In the genomic region with DNA sequence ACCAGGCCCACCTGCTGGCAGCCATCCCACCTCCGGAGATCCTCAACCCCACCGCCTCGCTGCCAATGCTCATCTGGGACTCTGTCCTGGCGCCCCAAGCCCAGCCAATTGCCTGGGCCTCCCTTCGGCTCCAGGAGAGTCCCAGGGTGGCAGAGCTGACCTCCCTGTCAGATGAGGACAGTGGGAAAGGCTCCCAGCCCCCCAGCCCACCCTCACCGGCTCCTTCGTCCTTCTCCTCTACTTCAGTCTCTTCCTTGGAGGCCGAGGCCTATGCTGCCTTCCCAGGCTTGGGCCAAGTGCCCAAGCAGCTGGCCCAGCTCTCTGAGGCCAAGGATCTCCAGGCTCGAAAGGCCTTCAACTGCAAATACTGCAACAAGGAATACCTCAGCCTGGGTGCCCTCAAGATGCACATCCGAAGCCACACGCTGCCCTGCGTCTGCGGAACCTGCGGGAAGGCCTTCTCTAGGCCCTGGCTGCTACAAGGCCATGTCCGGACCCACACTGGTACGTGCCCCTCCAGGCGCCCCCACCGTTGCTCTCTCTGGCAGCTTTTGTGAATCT, we compare ENCODE assay signal across 8 cellular contexts. TPM values are rescaled to one million over a fixed set of nuclear protein-coding genes. Genes with fewer than 3 reads are reported as not detected.
DNase-seq lines count a peak whose midpoint lies in the region; ATAC-seq and TF ChIP-seq lines count a peak whose summit lies in the region.

No MANE protein-coding gene starts in this region.

- peaks cover 65% of the 10 kb centered on the region for H3K4me1 Mint-ChIP-seq in neural crest cell

- H3K27ac Mint-ChIP-seq in neural crest cell (ENCODE audit: unreplicated experiment): no peak overlapping the region

- peaks cover 20% of the 10 kb centered on the region; the same call in 1 of the 2 replicates for H3F3A ChIP-seq in PC-9 (ENCODE audit: insufficient read depth, low read depth)

- DNase-seq in BE2C: no peak
- peak in 1 of 2 experiments; percentile 33 for DNase-seq in PC-9
- peak; percentile 42 to 63 for DNase-seq in fibroblast of lung (ENCODE audit: low read depth in 2 of 2)
- no peak for DNase-seq in neural crest cell (ENCODE audit: low read depth, low spot score)
- no peak for DNase-seq in GOT3 (lab: John Stamatoyannopoulos, UW)
- DNase-seq in NCI-H1105 treated with DMSO at 0.1 percent for 48 hours (lab: John Stamatoyannopoulos, UW): no peak
- no peak for DNase-seq in GM19240 (ENCODE audit: insufficient read length, low spot score)

- no peaks in the 10 kb centered on the region for H3K79me2 ChIP-seq in PC-9 (ENCODE audit: low read depth)
- peaks cover 35% of the 10 kb centered on the region for H3K79me2 ChIP-seq in fibroblast of lung (ENCODE audit: control insufficient read depth, insufficient read depth, low read length)

- no peak overlapping the region for H3K27ac ChIP-seq in PC-9
- H3K27ac ChIP-seq in fibroblast of lung (ENCODE audit: insufficient read depth, low read length): peak overlapping the region; percentile 54

- H2AFZ ChIP-seq in PC-9: no peak overlapping the region
- H2AFZ ChIP-seq in fibroblast of lung (ENCODE audit: low read length): no peak overlapping the region

- POLR2A ChIA-PET in PC-9 (lab: Charles Lee; ENCODE audit: unreplicated experiment): no interaction called here

- H3K36me3 Mint-ChIP-seq in neural crest cell (ENCODE audit: low read depth): no peaks in the 10 kb centered on the region

- peaks cover 32% of the 10 kb centered on the region for H3K27me3 Mint-ChIP-seq in neural crest cell (ENCODE audit: low read depth)

- ATAC-seq in GM19023 (IDR thresholded peaks at IDR 0.05; ENCODE audit: unreplicated experiment): no peak

- no peaks in the 10 kb centered on the region for H3K9me2 ChIP-seq in PC-9 (ENCODE audit: insufficient read depth)

- H3K4me2 ChIP-seq in PC-9 (peak overlapping the region; percentile 100; the same call in 1 of the 2 replicates), fibroblast of lung (ENCODE audit: extremely low read depth, insufficient read depth, low read length) (peak overlapping the region; percentile 97)

- CTCF ChIA-PET in PC-9 (lab: Charles Lee): interaction anchor here (0.7 kb wide), 1 partner anchor 54 kb away, joined by 4 read pairs; no protein-coding TSS in a partner anchor

- H3K4me3 Mint-ChIP-seq in neural crest cell: peak overlapping the region; percentile 93

- TF ChIP-seq CTCF in BE2C (IDR thresholded peaks at IDR 0.05; ENCODE audit: low read depth, low read length) (no peak), PC-9 (conservative IDR thresholded peaks at IDR 0.05) (no peak), fibroblast of lung (conservative IDR thresholded peaks at IDR 0.05 in 1 of 2, IDR thresholded peaks at IDR 0.05 in 1 of 2; ENCODE audit: low read depth in 1 of 2, low read length in 2 of 2) (no peak), neural crest cell (conservative IDR thresholded peaks at IDR 0.05) (no peak)

- H4K20me1 ChIP-seq in PC-9 (ENCODE audit: insufficient read depth) (no peaks in the 10 kb centered on the region), fibroblast of lung (ENCODE audit: control insufficient read depth, extremely low read depth, insufficient read depth, low read length) (no peaks in the 10 kb centered on the region)

- H3K4me1 ChIP-seq in BE2C (peaks cover 3% of the 10 kb centered on the region), PC-9 (replicated peaks; ENCODE audit: insufficient read depth) (peaks cover 10% of the 10 kb centered on the region), fibroblast of lung (ENCODE audit: control insufficient read depth, extremely low read depth, insufficient read depth, low read length) (peaks cover 25% of the 10 kb centered on the region)

- no peaks in the 10 kb centered on the region for H3K9me3 Mint-ChIP-seq in neural crest cell

- H3K9me3 ChIP-seq in BE2C: 0 out of 2 replicates have a peak, but pooled peaks cover 4% of the 10 kb centered on the region
- no peaks in the 10 kb centered on the region for H3K9me3 ChIP-seq in PC-9 (ENCODE audit: insufficient read depth, low read depth)
- no peaks in the 10 kb centered on the region for H3K9me3 ChIP-seq in fibroblast of lung (ENCODE audit: control insufficient read depth, insufficient read depth, low read depth, low read length)

- intact Hi-C loops in PC-9 (cut with micrococcal nuclease; ENCODE audit: unreplicated experiment): loop anchor here (2.0 to 5.0 kb wide), 4 partner anchors 53 to 195 kb away; no protein-coding TSS in a partner anchor

- BruUV-seq in PC-9 (replicated peaks; lab: Mats Ljungman, UMichigan): no TSS peak

- peaks cover 39% of the 10 kb centered on the region for H3K36me3 ChIP-seq in BE2C
- H3K36me3 ChIP-seq in PC-9 (ENCODE audit: low read depth): no peaks in the 10 kb centered on the region
- peaks cover 10% of the 10 kb centered on the region for H3K36me3 ChIP-seq in fibroblast of lung (ENCODE audit: control insufficient read depth, insufficient read depth, low read length)

- H3K27me3 ChIP-seq in BE2C: no peaks in the 10 kb centered on the region
- H3K27me3 ChIP-seq in PC-9 (ENCODE audit: insufficient read depth, low read depth): no peaks in the 10 kb centered on the region
- H3K27me3 ChIP-seq in fibroblast of lung (ENCODE audit: control insufficient read depth, insufficient read depth, low read length): no peaks in the 10 kb centered on the region

- peak overlapping the region; percentile 93 for H3K4me3 ChIP-seq in BE2C (ENCODE audit: low read depth, low read length)
- no peak overlapping the region for H3K4me3 ChIP-seq in PC-9
- H3K4me3 ChIP-seq in fibroblast of lung (replicated peaks in 1 of 4; ENCODE audit: control extremely low read depth in 1 of 4, insufficient read depth in 1 of 4, low read depth in 3 of 4, low read length in 4 of 4): peak overlapping the region; percentile 71 to 95 (median 90)

- H3K9ac ChIP-seq in fibroblast of lung (ENCODE audit: insufficient read depth, low read length): peak overlapping the region; percentile 91

RNA-seq across cellular contexts. Expression of a gene that starts 1.1 kb away (rescaled TPM):
- polyA plus RNA-seq in BE2C (2012; ENCODE audit: insufficient read depth, insufficient read length, low read depth): 9.1 TPM
- 2.2 and 3.6 TPM in 2 replicates for total RNA-seq in PC-9 (2021)
- 0.26 and 0.66 TPM in 2 replicates for total RNA-seq in fibroblast of lung
- 1.4 and 1.8 TPM in 2 replicates for polyA plus RNA-seq in fibroblast of lung
- 5.0 and 6.8 TPM in 2 replicates for polyA plus RNA-seq in fibroblast of lung (2012)
- polyA minus RNA-seq in fibroblast of lung (ENCODE audit: low replicate concordance): 5.1 and 6.5 TPM in 2 replicates
- 12.5 and 12.9 TPM in 2 replicates for total RNA-seq in neural crest cell

RNA-seq across cellular contexts. Expression of a gene that starts 47.7 kb away (rescaled TPM):
- 192 TPM for polyA plus RNA-seq in BE2C (2012; ENCODE audit: insufficient read depth, insufficient read length, low read depth)
- total RNA-seq in PC-9 (2021) (92.5 and 125 TPM in 2 replicates), fibroblast of lung (50.3 and 65.2 TPM in 2 replicates), neural crest cell (53.0 and 59.0 TPM in 2 replicates)
- 70.2 and 93.9 TPM in 2 replicates for polyA plus RNA-seq in fibroblast of lung
- polyA plus RNA-seq in fibroblast of lung (2012): 57.8 and 75.8 TPM in 2 replicates
- 53.6 and 77.4 TPM in 2 replicates for polyA minus RNA-seq in fibroblast of lung (ENCODE audit: low replicate concordance)

Comparison
In these comparisons a context has a peak if more than half of its experiments do, and no peak if none do; other contexts are left out.
1. DNase-seq: peak in fibroblast of lung (2 of 2); none in BE2C (single experiment), neural crest cell (single experiment), GOT3 (single experiment), NCI-H1105 treated with DMSO at 0.1 percent for 48 hours (single experiment) and GM19240 (single experiment).